ENCODE assay signal across 16 cellular contexts in genomic region chr4:6972911-6973310, GRCh38.
A peak's percentile ranks its signal among the peaks of the same experiment; 100 is the strongest.
DNase-seq lines count a peak whose midpoint lies in the region; ATAC-seq and TF ChIP-seq lines count a peak whose summit lies in the region.
"Had no signal": no experiment of that assay in that cellular context is flagged by ENCODE, and none has a peak within 500 bp of the region (broad histone marks: within the 10 kb centered on the region; RNA-seq: fewer than 3 reads in every experiment).

No MANE protein-coding gene starts in this region.

- no peak overlapping the region for H2AK5ac ChIP-seq in trophoblast cell (ENCODE audit: low read length)

- no peak overlapping the region for H4K8ac ChIP-seq in trophoblast cell (ENCODE audit: low read depth, low read length)

- no peak overlapping the region for H3K23ac ChIP-seq in trophoblast cell (ENCODE audit: low read length)

- H3K27ac ChIP-seq in trophoblast cell (ENCODE audit: low read depth, low read length) (peak overlapping the region; percentile 62), RWPE1 (no peak overlapping the region)
- H3K27ac ChIP-seq: pancreas had no signal

- peaks cover 2% of the 10 kb centered on the region for H3K79me1 ChIP-seq in trophoblast cell (ENCODE audit: low read length)

- peak overlapping the region; percentile 46 for H2BK5ac ChIP-seq in trophoblast cell (ENCODE audit: low read depth, low read length, poor library complexity)

- peak; percentile 93 for DNase-seq in ELF-1 (ENCODE audit: low read depth, low spot score)
- peak; percentile 30 to 47 for DNase-seq in trophoblast cell
- no peak for DNase-seq in RWPE1 (ENCODE audit: low spot score)
- DNase-seq in activated CD4-positive, alpha-beta T cell treated with anti-CD3 and anti-CD28 coated beads for 36 hours, result no peak
- DNase-seq: activated CD4-positive, CD25-positive, alpha-beta regulatory T cell treated with anti-CD3 and anti-CD28 coated beads, Interleukin-2, amount 50 U/mL, for 72 hours; amygdala; HFFc6; midbrain; NCI-H2029 treated with DMSO at 0.1 percent for 48 hours; NCI-H774; pancreas; T-helper 2 cell had no signal

- CTCF ChIA-PET in RWPE1 (lab: Yijun Ruan, JAX), result interaction anchor here (0.6 kb wide), 1 partner anchor 64 kb away, joined by 3 read pairs; no protein-coding TSS in a partner anchor
- CTCF ChIA-PET in activated CD4-positive, alpha-beta T cell treated with anti-CD3 and anti-CD28 coated beads for 36 hours (lab: Charles Lee), result interaction anchor here (0.6 to 2.3 kb wide), 7 partner anchors 9 to 98 kb away, joined by 3 to 11 read pairs (median 5); no protein-coding TSS in a partner anchor

- no peaks in the 10 kb centered on the region for H3K27me3 ChIP-seq in iPS-15b (ENCODE audit: control insufficient read depth, insufficient read depth, low read length)
- H3K27me3 ChIP-seq in trophoblast cell (ENCODE audit: insufficient read depth, low read length), result no peaks in the 10 kb centered on the region
- H3K27me3 ChIP-seq: pancreas had no signal

- H3K4me1 Mint-ChIP-seq in activated T-helper 17 cell treated with anti-CD3 and anti-CD28 coated beads, Interleukin-2, amount 50 U/mL, for 72 hours, result peaks cover 11% of the 10 kb centered on the region
- H3K4me1 Mint-ChIP-seq in activated CD4-positive, alpha-beta T cell treated with anti-CD3 and anti-CD28 coated beads for 36 hours, result peaks cover 10% of the 10 kb centered on the region

- H3K36me3 ChIP-seq in iPS-15b (ENCODE audit: control insufficient read depth, insufficient read depth, low read length) (no peaks in the 10 kb centered on the region), trophoblast cell (ENCODE audit: control insufficient read depth in 1 of 2, insufficient read depth in 2 of 2, low read length in 2 of 2) (peaks cover 5 to 8% of the 10 kb centered on the region in 2 experiments)
- H3K36me3 ChIP-seq: pancreas had no signal

- intact Hi-C loops in activated CD4-positive, alpha-beta T cell treated with anti-CD3 and anti-CD28 coated beads for 36 hours (cut with DNase I, micrococcal nuclease), result no loop called here

- no peak overlapping the region for H3K18ac ChIP-seq in trophoblast cell (ENCODE audit: low read length)

- no peaks in the 10 kb centered on the region for H3K79me2 ChIP-seq in trophoblast cell (ENCODE audit: control insufficient read depth, insufficient read depth, low read length, poor library complexity)

- H3K9ac ChIP-seq in iPS-15b (ENCODE audit: low read depth, low read length) (peak overlapping the region; percentile 19), trophoblast cell (ENCODE audit: low read length) (no peak overlapping the region)

- no peak overlapping the region for H2AFZ ChIP-seq in trophoblast cell (ENCODE audit: insufficient read depth, low read length, poor library complexity)

- peak overlapping the region; percentile 41 for H3K4me2 ChIP-seq in trophoblast cell (ENCODE audit: low read length)

- WGBS in trophoblast cell (ENCODE audit: extremely low coverage, insufficient coverage, insufficient read length), result no CpG with 5 or more reads among the region's 9 CpGs

- H2BK120ac ChIP-seq in trophoblast cell (ENCODE audit: insufficient read depth, low read length, poor library complexity), result no peak overlapping the region

- no peak for ATAC-seq in activated T-helper 17 cell treated with anti-CD3 and anti-CD28 coated beads, Interleukin-2, amount 50 U/mL, for 72 hours (replicated peaks)
- no peak for ATAC-seq in HG03565 (IDR thresholded peaks at IDR 0.05; ENCODE audit: unreplicated experiment)
- ATAC-seq in HG03342 (IDR thresholded peaks at IDR 0.05; ENCODE audit: unreplicated experiment), result no peak
- no peak for ATAC-seq in activated CD4-positive, alpha-beta T cell treated with anti-CD3 and anti-CD28 coated beads for 36 hours
- ATAC-seq: pancreas had no signal

- no peaks in the 10 kb centered on the region for H3K27me3 Mint-ChIP-seq in activated T-helper 17 cell treated with anti-CD3 and anti-CD28 coated beads, Interleukin-2, amount 50 U/mL, for 72 hours
- H3K27me3 Mint-ChIP-seq in activated CD4-positive, alpha-beta T cell treated with anti-CD3 and anti-CD28 coated beads for 36 hours, result no peaks in the 10 kb centered on the region

- no peak overlapping the region for H2BK12ac ChIP-seq in trophoblast cell (ENCODE audit: low read length)

- no peak overlapping the region for H3K4ac ChIP-seq in trophoblast cell (ENCODE audit: low read depth, low read length)

- peak overlapping the region; percentile 15 for H3K27ac Mint-ChIP-seq in activated T-helper 17 cell treated with anti-CD3 and anti-CD28 coated beads, Interleukin-2, amount 50 U/mL, for 72 hours
- no peak overlapping the region for H3K27ac Mint-ChIP-seq in activated CD4-positive, alpha-beta T cell treated with anti-CD3 and anti-CD28 coated beads for 36 hours
- H3K27ac Mint-ChIP-seq: HFFc6 had no signal

- POLR2A ChIA-PET in RWPE1 (lab: Yijun Ruan, JAX; ENCODE audit: low non-redundant PET), result no interaction called here
- POLR2A ChIA-PET in activated CD4-positive, alpha-beta T cell treated with anti-CD3 and anti-CD28 coated beads for 36 hours (lab: Charles Lee), result interaction anchor here (0.7 kb wide), 1 partner anchor 59 kb away, joined by 3 read pairs; no protein-coding TSS in a partner anchor

- H3K9me3 Mint-ChIP-seq in activated T-helper 17 cell treated with anti-CD3 and anti-CD28 coated beads, Interleukin-2, amount 50 U/mL, for 72 hours, result no peaks in the 10 kb centered on the region
- no peaks in the 10 kb centered on the region for H3K9me3 Mint-ChIP-seq in activated CD4-positive, alpha-beta T cell treated with anti-CD3 and anti-CD28 coated beads for 36 hours (ENCODE audit: low read depth)
- H3K9me3 Mint-ChIP-seq: HFFc6 had no signal

- H3K36me3 Mint-ChIP-seq in activated T-helper 17 cell treated with anti-CD3 and anti-CD28 coated beads, Interleukin-2, amount 50 U/mL, for 72 hours (ENCODE audit: low read depth), result peaks cover 46% of the 10 kb centered on the region
- peaks cover 5% of the 10 kb centered on the region for H3K36me3 Mint-ChIP-seq in activated CD4-positive, alpha-beta T cell treated with anti-CD3 and anti-CD28 coated beads for 36 hours (ENCODE audit: low read depth)

- H3K4me1 ChIP-seq in iPS-15b (ENCODE audit: control insufficient read depth, insufficient read depth, low read length), result peaks cover 10% of the 10 kb centered on the region
- H3K4me1 ChIP-seq in trophoblast cell (ENCODE audit: control insufficient read depth in 1 of 2, insufficient read depth in 2 of 2, low read length in 2 of 2), result peaks cover 8 to 14% of the 10 kb centered on the region in 2 experiments

- no peak overlapping the region for H4K12ac ChIP-seq in trophoblast cell (ENCODE audit: low read depth, low read length)

- H3K9me3 ChIP-seq in iPS-15b (ENCODE audit: control insufficient read depth, insufficient read depth, low read length) (no peaks in the 10 kb centered on the region), trophoblast cell (ENCODE audit: insufficient read depth, low read depth, low read length) (no peaks in the 10 kb centered on the region)
- H3K9me3 ChIP-seq: pancreas had no signal

- no peak for TF ChIP-seq CTCF in RWPE1 (conservative IDR thresholded peaks at IDR 0.05; ENCODE audit: low read depth)

- no peak overlapping the region for H3K14ac ChIP-seq in trophoblast cell (ENCODE audit: low read length)

- H3K4me3 ChIP-seq in iPS-15b (ENCODE audit: low read depth, low read length) (peak overlapping the region; percentile 19), trophoblast cell (ENCODE audit: low read depth, low read length) (no peak overlapping the region)
- H3K4me3 ChIP-seq: pancreas had no signal

- H3K4me3 Mint-ChIP-seq in activated T-helper 17 cell treated with anti-CD3 and anti-CD28 coated beads, Interleukin-2, amount 50 U/mL, for 72 hours, result no peak overlapping the region
- no peak overlapping the region for H3K4me3 Mint-ChIP-seq in activated CD4-positive, alpha-beta T cell treated with anti-CD3 and anti-CD28 coated beads for 36 hours
- H3K4me3 Mint-ChIP-seq: HFFc6 had no signal

- peak overlapping the region; percentile 38 for H4K91ac ChIP-seq in trophoblast cell (ENCODE audit: low read depth, low read length)

Comparison
In these comparisons a context has a peak if more than half of its experiments do, and no peak if none do; other contexts are left out.
1. DNase-seq: peak in ELF-1 (single experiment) and trophoblast cell (2 of 2); none in RWPE1 (single experiment) and activated CD4-positive, alpha-beta T cell treated with anti-CD3 and anti-CD28 coated beads for 36 hours (single experiment).